1 cellular context compared by ENCODE assay signal in the genomic region with DNA sequence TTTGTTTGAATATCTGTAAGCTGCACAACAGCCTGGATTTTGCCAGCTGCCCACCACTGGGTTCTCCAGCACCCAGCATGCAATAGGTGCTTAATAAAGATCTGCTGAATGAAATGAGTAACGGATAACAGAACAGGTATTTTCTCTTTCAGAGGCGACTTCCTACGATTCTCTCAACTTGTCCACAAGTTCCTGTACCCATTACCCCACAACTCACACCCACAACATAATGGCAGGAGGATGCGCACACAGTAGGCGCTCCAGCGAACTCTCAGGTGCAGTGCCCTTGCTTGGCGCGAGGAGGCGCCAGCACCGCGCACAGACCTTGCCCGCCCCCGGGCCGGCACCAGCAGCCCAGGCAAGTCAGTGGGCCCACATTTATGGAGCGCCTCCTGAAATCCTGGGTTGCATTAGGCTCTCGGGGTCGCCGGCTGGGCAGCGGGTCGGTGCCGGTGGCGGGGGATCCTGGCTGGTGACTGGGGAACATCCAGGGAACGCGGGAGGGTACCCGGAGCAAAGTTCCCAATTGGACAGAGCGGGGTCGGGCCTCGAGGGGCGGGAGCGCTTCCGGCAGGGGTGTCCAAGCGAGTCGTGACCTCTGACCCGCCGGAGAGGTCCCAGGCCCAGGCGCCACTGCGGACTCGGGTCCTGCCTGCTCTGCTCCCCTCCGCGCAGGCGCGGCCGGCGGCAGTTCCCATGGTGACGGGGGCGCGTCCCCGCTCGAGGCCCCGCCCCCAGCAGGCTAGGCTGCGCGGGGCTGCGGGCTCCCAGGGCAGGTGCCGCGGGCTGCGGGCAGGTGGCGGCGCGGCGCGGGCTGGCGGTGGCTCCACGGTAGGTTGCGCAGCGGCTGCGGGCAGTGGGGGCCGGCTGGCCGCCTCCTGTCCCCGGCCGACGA.
TF ChIP-seq lines count a peak whose summit lies in the region.

Gene KIAA1671 (plus strand): TSS at position 775 of the 895 bp plus-strand sequence. CDS start 75,284 bp downstream, outside the sequence.

TF ChIP-seq in GM12878, 131 proteins besides CTCF, POLR2A, EP300 and RAD21 (continued from another document):
- peak; percentile 51 for TF ChIP-seq NRF1 (conservative IDR thresholded peaks at IDR 0.05; ENCODE audit: low read depth, low read length)
- TF ChIP-seq, protein P1, sequence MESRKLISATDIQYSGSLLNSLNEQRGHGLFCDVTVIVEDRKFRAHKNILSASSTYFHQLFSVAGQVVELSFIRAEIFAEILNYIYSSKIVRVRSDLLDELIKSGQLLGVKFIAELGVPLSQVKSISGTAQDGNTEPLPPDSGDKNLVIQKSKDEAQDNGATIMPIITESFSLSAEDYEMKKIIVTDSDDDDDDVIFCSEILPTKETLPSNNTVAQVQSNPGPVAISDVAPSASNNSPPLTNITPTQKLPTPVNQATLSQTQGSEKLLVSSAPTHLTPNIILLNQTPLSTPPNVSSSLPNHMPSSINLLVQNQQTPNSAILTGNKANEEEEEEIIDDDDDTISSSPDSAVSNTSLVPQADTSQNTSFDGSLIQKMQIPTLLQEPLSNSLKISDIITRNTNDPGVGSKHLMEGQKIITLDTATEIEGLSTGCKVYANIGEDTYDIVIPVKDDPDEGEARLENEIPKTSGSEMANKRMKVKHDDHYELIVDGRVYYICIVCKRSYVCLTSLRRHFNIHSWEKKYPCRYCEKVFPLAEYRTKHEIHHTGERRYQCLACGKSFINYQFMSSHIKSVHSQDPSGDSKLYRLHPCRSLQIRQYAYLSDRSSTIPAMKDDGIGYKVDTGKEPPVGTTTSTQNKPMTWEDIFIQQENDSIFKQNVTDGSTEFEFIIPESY (IDR thresholded peaks at IDR 0.05): peak; percentile 99
- TF ChIP-seq IKZF1 (conservative IDR thresholded peaks at IDR 0.05): peak; percentile 42
- TF ChIP-seq ZNF274 (IDR thresholded peaks at IDR 0.05; ENCODE audit: insufficient read depth, insufficient read length): no peak
- peak; percentile 93 for TF ChIP-seq DPF2 (IDR thresholded peaks at IDR 0.05)
- peak; percentile 95 for TF ChIP-seq NR2F1 (conservative IDR thresholded peaks at IDR 0.05)
- peak; percentile 67; the same call in 1 of the 2 replicates for TF ChIP-seq LARP7 (IDR thresholded peaks at IDR 0.05)
- TF ChIP-seq, protein P2, sequence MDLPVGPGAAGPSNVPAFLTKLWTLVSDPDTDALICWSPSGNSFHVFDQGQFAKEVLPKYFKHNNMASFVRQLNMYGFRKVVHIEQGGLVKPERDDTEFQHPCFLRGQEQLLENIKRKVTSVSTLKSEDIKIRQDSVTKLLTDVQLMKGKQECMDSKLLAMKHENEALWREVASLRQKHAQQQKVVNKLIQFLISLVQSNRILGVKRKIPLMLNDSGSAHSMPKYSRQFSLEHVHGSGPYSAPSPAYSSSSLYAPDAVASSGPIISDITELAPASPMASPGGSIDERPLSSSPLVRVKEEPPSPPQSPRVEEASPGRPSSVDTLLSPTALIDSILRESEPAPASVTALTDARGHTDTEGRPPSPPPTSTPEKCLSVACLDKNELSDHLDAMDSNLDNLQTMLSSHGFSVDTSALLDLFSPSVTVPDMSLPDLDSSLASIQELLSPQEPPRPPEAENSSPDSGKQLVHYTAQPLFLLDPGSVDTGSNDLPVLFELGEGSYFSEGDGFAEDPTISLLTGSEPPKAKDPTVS (IDR thresholded peaks at IDR 0.05; ENCODE audit: low read depth, low read length): no peak
- 0 out of 3 replicates have a peak, but pooled peaks of 1 of the 2 experiments have one; percentile 42 for TF ChIP-seq EGR1 (IDR thresholded peaks at IDR 0.05; ENCODE audit: borderline replicate concordance in 1 of 2, low read depth in 2 of 2, low read length in 2 of 2)
- TF ChIP-seq BMI1 (IDR thresholded peaks at IDR 0.05; ENCODE audit: borderline replicate concordance): peak; percentile 63; the same call in 1 of the 2 replicates
- no peak for TF ChIP-seq CBX3 (IDR thresholded peaks at IDR 0.05; ENCODE audit: borderline replicate concordance, low read depth)
- peak in 1 of 2 experiments; percentile 75; a peak in 1 of 4 replicates for TF ChIP-seq BHLHE40 (IDR thresholded peaks at IDR 0.05; ENCODE audit: borderline replicate concordance in 1 of 2, low read depth in 2 of 2, low read length in 1 of 2)
- TF ChIP-seq YY1 (IDR thresholded peaks at IDR 0.05; ENCODE audit: low read depth, low read length): 0 out of 2 replicates have a peak, but pooled peaks have one; percentile 50
